8 cellular contexts compared by ENCODE assay signal in the genomic region with DNA sequence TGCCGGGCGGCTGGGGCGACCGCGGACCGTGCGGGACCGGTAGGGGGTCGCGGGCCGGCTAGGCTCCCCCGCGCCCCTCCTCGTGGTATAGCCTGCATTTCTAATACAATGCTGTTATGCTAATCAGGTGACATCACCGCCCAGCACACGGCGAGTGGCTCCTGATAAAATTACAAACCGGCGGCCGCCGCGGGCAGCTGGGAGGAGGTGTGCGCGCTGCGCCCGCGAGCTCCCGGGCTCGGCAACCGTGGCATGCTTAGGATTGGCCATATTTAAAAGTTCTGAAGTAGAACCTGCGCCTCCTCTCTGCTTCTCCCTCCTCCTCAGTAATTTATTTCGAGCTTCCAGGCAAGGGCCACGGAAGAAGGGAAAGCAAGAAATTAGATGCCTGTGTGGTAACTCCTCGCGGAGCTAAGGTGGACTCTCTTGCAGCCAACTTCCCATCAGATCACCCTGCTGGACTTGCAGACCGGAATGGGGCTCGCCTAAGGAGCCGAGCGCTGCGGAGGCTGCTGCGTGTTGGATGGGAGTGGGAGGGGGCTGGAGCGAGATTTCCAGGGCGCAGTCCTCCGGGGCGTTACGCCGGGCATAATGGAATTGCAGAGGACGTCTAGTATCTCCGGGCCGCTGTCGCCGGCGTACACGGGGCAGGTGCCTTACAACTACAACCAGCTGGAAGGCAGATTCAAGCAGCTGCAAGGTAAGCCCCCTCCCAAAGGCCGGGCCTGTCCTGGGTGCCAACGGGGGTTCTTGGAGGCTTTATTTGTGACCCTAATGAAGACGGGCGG.
DNase-seq lines count a peak whose midpoint lies in the region; ATAC-seq and TF ChIP-seq lines count a peak whose summit lies in the region.

No MANE protein-coding gene starts in this region.

- POLR2A ChIA-PET in WTC11 (lab: Charles Lee): interaction anchor here (0.7 to 1.9 kb wide), 7 partner anchors 13 to 586 kb away, joined by 3 to 8 read pairs (median 4); partner anchors contain the start of gene RTN4

- peak; percentile 57 for ATAC-seq in GM18511 (IDR thresholded peaks at IDR 0.05; ENCODE audit: unreplicated experiment)
- ATAC-seq in HG02870 (IDR thresholded peaks at IDR 0.05; ENCODE audit: unreplicated experiment): peak; percentile 38
- peak; percentile 60 for ATAC-seq in WTC11
- ATAC-seq in left lobe of liver: peak; percentile 65

- H3K36me3 Mint-ChIP-seq in WTC11: no peaks in the 10 kb centered on the region

- peak; percentile 62 for DNase-seq in NCI-H2081 treated with DMSO at 0.1 percent for 48 hours (lab: John Stamatoyannopoulos, UW)
- peak; percentile 82 for DNase-seq in WTC11 (ENCODE audit: low spot score)
- DNase-seq in cerebellar cortex (ENCODE audit: low spot score): peak; percentile 62
- peak; percentile 79 for DNase-seq in left lobe of liver (ENCODE audit: low spot score)
- DNase-seq in stimulated activated CD4-positive, alpha-beta T cell treated with anti-CD3 and anti-CD28 coated beads, Interleukin-4, amount 100 ng/mL, for 48 hours (ENCODE audit: low read depth in 2 of 2): peak; percentile 54 to 61
- no peak for DNase-seq in DMS114 treated with DMSO at 0.1 percent for 48 hours (lab: John Stamatoyannopoulos, UW; ENCODE audit: unreplicated experiment)

- H3K4me3 Mint-ChIP-seq in WTC11: peak overlapping the region; percentile 91

- H3K4me1 Mint-ChIP-seq in WTC11: peaks cover 43% of the 10 kb centered on the region

- peak overlapping the region; percentile 95 for H3K27ac Mint-ChIP-seq in WTC11

- no peaks in the 10 kb centered on the region for H3K9me3 Mint-ChIP-seq in WTC11

- H3K27me3 Mint-ChIP-seq in WTC11 (ENCODE audit: low read depth): no peaks in the 10 kb centered on the region

- no peak for TF ChIP-seq CTCF in WTC11 (IDR thresholded peaks at IDR 0.05)

- CTCF ChIA-PET in WTC11 (lab: Charles Lee): interaction anchor here (1.0 to 2.4 kb wide), 6 partner anchors 11 to 107 kb away, joined by 3 to 17 read pairs (median 6); no protein-coding TSS in a partner anchor

TF ChIP-seq in WTC11, 78 proteins besides CTCF, POLR2A, EP300 and RAD21 (continues in another document):
- TF ChIP-seq E2F4 (CRISPR knock-in tag; IDR thresholded peaks at IDR 0.05; ENCODE audit: borderline replicate concordance, low read depth) (no peak), E2F5 (CRISPR knock-in tag; IDR thresholded peaks at IDR 0.05) (0 out of 2 replicates have a peak, but pooled peaks have one; percentile 51), ZNF317 (CRISPR knock-in tag; IDR thresholded peaks at IDR 0.05; ENCODE audit: borderline replicate concordance, low read depth) (0 out of 2 replicates have a peak, but pooled peaks have one; percentile 59), ATF2 (CRISPR knock-in tag; IDR thresholded peaks at IDR 0.05; ENCODE audit: borderline replicate concordance, low read depth) (no peak), TEAD4 (CRISPR knock-in tag; IDR thresholded peaks at IDR 0.05) (no peak), CREM (CRISPR knock-in tag; IDR thresholded peaks at IDR 0.05) (peak; percentile 62), ZBTB21 (CRISPR knock-in tag; IDR thresholded peaks at IDR 0.05; ENCODE audit: borderline replicate concordance) (no peak), SP1 (CRISPR knock-in tag; conservative IDR thresholded peaks at IDR 0.05) (peak; percentile 48), TEAD1 (CRISPR knock-in tag; IDR thresholded peaks at IDR 0.05) (0 out of 2 replicates have a peak, but pooled peaks have one; percentile 23)
- TF ChIP-seq, protein P1, sequence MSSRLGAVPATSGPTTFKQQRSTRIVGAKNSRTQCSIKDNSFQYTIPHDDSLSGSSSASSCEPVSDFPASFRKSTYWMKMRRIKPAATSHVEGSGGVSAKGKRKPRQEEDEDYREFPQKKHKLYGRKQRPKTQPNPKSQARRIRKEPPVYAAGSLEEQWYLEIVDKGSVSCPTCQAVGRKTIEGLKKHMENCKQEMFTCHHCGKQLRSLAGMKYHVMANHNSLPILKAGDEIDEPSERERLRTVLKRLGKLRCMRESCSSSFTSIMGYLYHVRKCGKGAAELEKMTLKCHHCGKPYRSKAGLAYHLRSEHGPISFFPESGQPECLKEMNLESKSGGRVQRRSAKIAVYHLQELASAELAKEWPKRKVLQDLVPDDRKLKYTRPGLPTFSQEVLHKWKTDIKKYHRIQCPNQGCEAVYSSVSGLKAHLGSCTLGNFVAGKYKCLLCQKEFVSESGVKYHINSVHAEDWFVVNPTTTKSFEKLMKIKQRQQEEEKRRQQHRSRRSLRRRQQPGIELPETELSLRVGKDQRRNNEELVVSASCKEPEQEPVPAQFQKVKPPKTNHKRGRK (CRISPR knock-in tag; IDR thresholded peaks at IDR 0.05; ENCODE audit: borderline replicate concordance): no peak
- TF ChIP-seq, protein P2, sequence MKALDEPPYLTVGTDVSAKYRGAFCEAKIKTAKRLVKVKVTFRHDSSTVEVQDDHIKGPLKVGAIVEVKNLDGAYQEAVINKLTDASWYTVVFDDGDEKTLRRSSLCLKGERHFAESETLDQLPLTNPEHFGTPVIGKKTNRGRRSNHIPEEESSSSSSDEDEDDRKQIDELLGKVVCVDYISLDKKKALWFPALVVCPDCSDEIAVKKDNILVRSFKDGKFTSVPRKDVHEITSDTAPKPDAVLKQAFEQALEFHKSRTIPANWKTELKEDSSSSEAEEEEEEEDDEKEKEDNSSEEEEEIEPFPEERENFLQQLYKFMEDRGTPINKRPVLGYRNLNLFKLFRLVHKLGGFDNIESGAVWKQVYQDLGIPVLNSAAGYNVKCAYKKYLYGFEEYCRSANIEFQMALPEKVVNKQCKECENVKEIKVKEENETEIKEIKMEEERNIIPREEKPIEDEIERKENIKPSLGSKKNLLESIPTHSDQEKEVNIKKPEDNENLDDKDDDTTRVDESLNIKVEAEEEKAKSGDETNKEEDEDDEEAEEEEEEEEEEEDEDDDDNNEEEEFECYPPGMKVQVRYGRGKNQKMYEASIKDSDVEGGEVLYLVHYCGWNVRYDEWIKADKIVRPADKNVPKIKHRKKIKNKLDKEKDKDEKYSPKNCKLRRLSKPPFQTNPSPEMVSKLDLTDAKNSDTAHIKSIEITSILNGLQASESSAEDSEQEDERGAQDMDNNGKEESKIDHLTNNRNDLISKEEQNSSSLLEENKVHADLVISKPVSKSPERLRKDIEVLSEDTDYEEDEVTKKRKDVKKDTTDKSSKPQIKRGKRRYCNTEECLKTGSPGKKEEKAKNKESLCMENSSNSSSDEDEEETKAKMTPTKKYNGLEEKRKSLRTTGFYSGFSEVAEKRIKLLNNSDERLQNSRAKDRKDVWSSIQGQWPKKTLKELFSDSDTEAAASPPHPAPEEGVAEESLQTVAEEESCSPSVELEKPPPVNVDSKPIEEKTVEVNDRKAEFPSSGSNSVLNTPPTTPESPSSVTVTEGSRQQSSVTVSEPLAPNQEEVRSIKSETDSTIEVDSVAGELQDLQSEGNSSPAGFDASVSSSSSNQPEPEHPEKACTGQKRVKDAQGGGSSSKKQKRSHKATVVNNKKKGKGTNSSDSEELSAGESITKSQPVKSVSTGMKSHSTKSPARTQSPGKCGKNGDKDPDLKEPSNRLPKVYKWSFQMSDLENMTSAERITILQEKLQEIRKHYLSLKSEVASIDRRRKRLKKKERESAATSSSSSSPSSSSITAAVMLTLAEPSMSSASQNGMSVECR (CRISPR knock-in tag; IDR thresholded peaks at IDR 0.05; ENCODE audit: borderline replicate concordance): no peak
